ENCODE assay signal across 21 cellular contexts in genomic region chr2:97739020-97739892, GRCh38. TPM values are rescaled to one million over a fixed set of nuclear protein-coding genes. Genes with fewer than 3 reads are reported as not detected.
DNase-seq lines count a peak whose midpoint lies in the region; ATAC-seq, FAIRE-seq and TF ChIP-seq lines count a peak whose summit lies in the region.
"Had no signal": no experiment of that assay in that cellular context is flagged by ENCODE, and none has a peak within 500 bp of the region (broad histone marks: within the 10 kb centered on the region; RNA-seq: fewer than 3 reads in every experiment).

No MANE protein-coding gene starts in this region.

- in situ Hi-C loops in GM12878 (cut with MboI), result loop anchor here (10.0 kb wide), 2 partner anchors 646 to 1674 kb away; no protein-coding TSS in a partner anchor

- no peak overlapping the region for H3K4ac ChIP-seq in neuronal stem cell (ENCODE audit: low read length)

- H3K9ac ChIP-seq in GM12878 (ENCODE audit: control insufficient read depth, insufficient read depth, low read length) (no peak overlapping the region), neuronal stem cell (ENCODE audit: low read depth, low read length, poor library complexity) (no peak overlapping the region)

- no peak overlapping the region for H3K4me3 Mint-ChIP-seq in activated CD4-positive, alpha-beta T cell treated with anti-CD3 and anti-CD28 coated beads, Interleukin-2, amount 10 ng/mL, durations not matched to agents 7 days and 5 days
- no peak overlapping the region for H3K4me3 Mint-ChIP-seq in activated CD4-positive, alpha-beta T cell treated with anti-CD3 and anti-CD28 coated beads for 36 hours
- H3K4me3 Mint-ChIP-seq in CD8-positive, alpha-beta T cell, result no peak overlapping the region
- H3K4me3 Mint-ChIP-seq: T-helper 1 cell treated with Interleukin-12 subunit alpha and Interleukin-12 subunit beta and Interleukin-4 antibody, amounts not matched to agents 30 μg/mL and 1 μg/mL, for 36 hours; WTC11 had no signal

- H2AK5ac ChIP-seq in neuronal stem cell (ENCODE audit: low read depth, low read length), result peak overlapping the region; percentile 86

- H2BK15ac ChIP-seq in neuronal stem cell (ENCODE audit: low read length), result no peak overlapping the region

- H3K27ac Mint-ChIP-seq in activated CD4-positive, alpha-beta T cell treated with anti-CD3 and anti-CD28 coated beads, Interleukin-2, amount 10 ng/mL, durations not matched to agents 7 days and 5 days, result peak overlapping the region; percentile 7
- H3K27ac Mint-ChIP-seq in activated CD4-positive, alpha-beta T cell treated with anti-CD3 and anti-CD28 coated beads for 36 hours, result no peak overlapping the region
- H3K27ac Mint-ChIP-seq in CD8-positive, alpha-beta T cell, result peak overlapping the region; percentile 67
- H3K27ac Mint-ChIP-seq: WTC11 had no signal

- H3K9me3 Mint-ChIP-seq in activated CD4-positive, alpha-beta T cell treated with anti-CD3 and anti-CD28 coated beads, Interleukin-2, amount 10 ng/mL, durations not matched to agents 7 days and 5 days, result no peaks in the 10 kb centered on the region
- no peaks in the 10 kb centered on the region for H3K9me3 Mint-ChIP-seq in activated CD4-positive, alpha-beta T cell treated with anti-CD3 and anti-CD28 coated beads for 36 hours (ENCODE audit: low read depth)
- no peaks in the 10 kb centered on the region for H3K9me3 Mint-ChIP-seq in CD8-positive, alpha-beta T cell
- H3K9me3 Mint-ChIP-seq: T-helper 1 cell treated with Interleukin-12 subunit alpha and Interleukin-12 subunit beta and Interleukin-4 antibody, amounts not matched to agents 30 μg/mL and 1 μg/mL, for 36 hours; WTC11 had no signal

- H3K4me1 ChIP-seq in CD8-positive, alpha-beta T cell (ENCODE audit: insufficient read depth, low read length), result peaks cover 24% of the 10 kb centered on the region
- H3K4me1 ChIP-seq in GM12878 (ENCODE audit: control insufficient read depth, insufficient read depth, low read length), result no peaks in the 10 kb centered on the region
- peaks cover 0 to 1% of the 10 kb centered on the region in 2 donors for H3K4me1 ChIP-seq in neuronal stem cell (ENCODE audit: control insufficient read depth in 2 of 2, insufficient read depth in 1 of 2, low read depth in 1 of 2, low read length in 2 of 2)
- H3K4me1 ChIP-seq in foreskin keratinocyte, result no peaks in the 10 kb centered on the region
- H3K4me1 ChIP-seq: thyroid gland had no signal

- H3K14ac ChIP-seq in neuronal stem cell (ENCODE audit: low read length), result no peak overlapping the region

- peak; percentile 17; the same call in 1 of the 2 replicates for TF ChIP-seq POLR2A in GM12878 (IDR thresholded peaks at IDR 0.05; ENCODE audit: low read depth, low read length)

- WGBS in GM12878 (ENCODE audit: insufficient coverage, insufficient replicate concordance, low lambda C conversion rate, missing lambda C conversion rate), result 38% methylated on average over 23 of the region's 23 CpGs
- no CpG with 5 or more reads among the region's 23 CpGs for WGBS in neuronal stem cell (ENCODE audit: extremely low coverage in 2 of 2, insufficient read length in 2 of 2, insufficient replicate concordance in 1 of 2), 2 donors

- RAD21 ChIA-PET in GM12878 (lab: Charles Lee; ENCODE audit: unreplicated experiment), result interaction anchor here (1.9 to 2.7 kb wide), 2 partner anchors 449 to 645 kb away, joined by 7 to 22 read pairs; no protein-coding TSS in a partner anchor

- ATAC-seq in activated CD4-positive, alpha-beta T cell treated with anti-CD3 and anti-CD28 coated beads for 36 hours, result no peak
- no peak for ATAC-seq in CD8-positive, alpha-beta T cell
- no peak for ATAC-seq in GM12878
- ATAC-seq in foreskin keratinocyte, result no peak
- no peak for ATAC-seq in HG02610 (IDR thresholded peaks at IDR 0.05; ENCODE audit: unreplicated experiment)
- ATAC-seq: left lobe of liver, WTC11 had no signal

- H3K4me1 Mint-ChIP-seq in activated CD4-positive, alpha-beta T cell treated with anti-CD3 and anti-CD28 coated beads, Interleukin-2, amount 10 ng/mL, durations not matched to agents 7 days and 5 days, result peaks cover 48% of the 10 kb centered on the region
- H3K4me1 Mint-ChIP-seq in activated CD4-positive, alpha-beta T cell treated with anti-CD3 and anti-CD28 coated beads for 36 hours, result peaks cover 30% of the 10 kb centered on the region
- H3K4me1 Mint-ChIP-seq in CD8-positive, alpha-beta T cell (ENCODE audit: low read depth), result peaks cover 49% of the 10 kb centered on the region

- no peaks in the 10 kb centered on the region for H3K79me2 ChIP-seq in GM12878 (ENCODE audit: control insufficient read depth, insufficient read depth, low read length)

- H2BK12ac ChIP-seq in neuronal stem cell (ENCODE audit: low read length), result no peak overlapping the region

- H4K20me1 ChIP-seq in GM12878 (ENCODE audit: control insufficient read depth, insufficient read depth), result no peaks in the 10 kb centered on the region

- TF ChIP-seq EP300 in GM12878 (IDR thresholded peaks at IDR 0.05; ENCODE audit: borderline replicate concordance in 1 of 2, control insufficient read depth in 1 of 2, low read depth in 2 of 2, low read length in 2 of 2), result no peak

- H3K36me3 Mint-ChIP-seq in activated CD4-positive, alpha-beta T cell treated with anti-CD3 and anti-CD28 coated beads, Interleukin-2, amount 10 ng/mL, durations not matched to agents 7 days and 5 days (ENCODE audit: low read depth), result peaks cover 74% of the 10 kb centered on the region
- peaks cover 52% of the 10 kb centered on the region for H3K36me3 Mint-ChIP-seq in activated CD4-positive, alpha-beta T cell treated with anti-CD3 and anti-CD28 coated beads for 36 hours (ENCODE audit: low read depth)
- peaks cover 72% of the 10 kb centered on the region for H3K36me3 Mint-ChIP-seq in CD8-positive, alpha-beta T cell
- H3K36me3 Mint-ChIP-seq: WTC11 had no signal

- no peak for TF ChIP-seq CTCF in CD8-positive, alpha-beta T cell (IDR thresholded peaks at IDR 0.05)
- TF ChIP-seq CTCF in GM12878 (IDR thresholded peaks at IDR 0.05 in 2 of 3, conservative IDR thresholded peaks at IDR 0.05 in 1 of 3; ENCODE audit: control insufficient read depth in 2 of 3, extremely low read depth in 1 of 3, insufficient read depth in 1 of 3, low read depth in 3 of 3, low read length in 3 of 3) (no peak), foreskin keratinocyte (conservative IDR thresholded peaks at IDR 0.05) (no peak)

- no peaks in the 10 kb centered on the region for H3K9me3 ChIP-seq in CD8-positive, alpha-beta T cell (ENCODE audit: low read length)
- no peaks in the 10 kb centered on the region for H3K9me3 ChIP-seq in GM12878 (replicated peaks; ENCODE audit: control insufficient read depth, insufficient read depth, low read length)
- H3K9me3 ChIP-seq in neuronal stem cell (replicated peaks in 1 of 2; ENCODE audit: control insufficient read depth in 2 of 2, insufficient read depth in 1 of 2, low read depth in 1 of 2, low read length in 2 of 2), result peaks cover 0 to 2% of the 10 kb centered on the region in 2 donors
- H3K9me3 ChIP-seq: thyroid gland had no signal

- SMC1A ChIA-PET in GM12878 (lab: Charles Lee; ENCODE audit: uncharacterized antibody, unreplicated experiment), result interaction anchor here (1.7 to 2.8 kb wide), 6 partner anchors 12 to 645 kb away, joined by 5 to 17 read pairs (median 7); no protein-coding TSS in a partner anchor

- no peak for DNase-seq in activated CD4-positive, alpha-beta T cell treated with anti-CD3 and anti-CD28 coated beads, Interleukin-2, amount 10 ng/mL, durations not matched to agents 7 days and 5 days
- no peak for DNase-seq in activated CD4-positive, alpha-beta T cell treated with anti-CD3 and anti-CD28 coated beads for 36 hours
- no peak for DNase-seq in CD8-positive, alpha-beta T cell
- DNase-seq in GM12878 (ENCODE audit: low read depth, low spot score) (no peak), neuronal stem cell (ENCODE audit: low spot score) (no peak), foreskin keratinocyte (no peak), cerebellar cortex (ENCODE audit: low spot score) (no peak)
- DNase-seq: 8988T; activated effector memory CD4-positive, alpha-beta T cell treated with Interleukin-2 at 50 U/mL for 16 hours; Calu3; effector CD4-positive, alpha-beta T cell; NCI-H524 treated with DMSO at 0.1 percent for 48 hours; occipital lobe; SHP77 treated with DMSO at 0.1 percent for 48 hours; stimulated activated CD4-positive, alpha-beta T cell treated with anti-CD3 and anti-CD28 coated beads, Interleukin-15, amount 100 ng/mL, for 24 hours; thyroid gland had no signal

- no peak overlapping the region for H3K4me3 ChIP-seq in CD8-positive, alpha-beta T cell (ENCODE audit: low read depth, low read length)
- H3K4me3 ChIP-seq in GM12878, result no peak overlapping the region
- no peak overlapping the region for H3K4me3 ChIP-seq in neuronal stem cell (ENCODE audit: low read length in 2 of 2)
- H3K4me3 ChIP-seq: thyroid gland had no signal

- H3K18ac ChIP-seq in neuronal stem cell (ENCODE audit: low read length), result peak overlapping the region; percentile 40

- no peak overlapping the region for H3K4me2 ChIP-seq in GM12878 (ENCODE audit: control insufficient read depth, insufficient read depth)
- no peak overlapping the region for H3K4me2 ChIP-seq in neuronal stem cell (ENCODE audit: insufficient read depth, low read length, poor library complexity, severe bottlenecking)

- POLR2A ChIA-PET in activated CD4-positive, alpha-beta T cell treated with anti-CD3 and anti-CD28 coated beads, Interleukin-2, amount 10 ng/mL, durations not matched to agents 7 days and 5 days (lab: Charles Lee), result interaction anchor here (0.7 kb wide), 1 partner anchor 26 kb away, joined by 3 read pairs; the partner anchor contains the start of gene ZAP70
- POLR2A ChIA-PET in activated CD4-positive, alpha-beta T cell treated with anti-CD3 and anti-CD28 coated beads for 36 hours (lab: Charles Lee), result interaction anchor here (1.6 kb wide), 1 partner anchor 11 kb away, joined by 3 read pairs; no protein-coding TSS in a partner anchor
- POLR2A ChIA-PET in CD8-positive, alpha-beta T cell (lab: Charles Lee), result interaction anchor here (1.8 to 2.7 kb wide), 2 partner anchors 13 to 26 kb away, joined by 8 read pairs; partner anchors contain the start of gene ZAP70
- POLR2A ChIA-PET in GM12878 (lab: Charles Lee), result no interaction called here

- H3K27me3 Mint-ChIP-seq in activated CD4-positive, alpha-beta T cell treated with anti-CD3 and anti-CD28 coated beads, Interleukin-2, amount 10 ng/mL, durations not matched to agents 7 days and 5 days, result no peaks in the 10 kb centered on the region
- no peaks in the 10 kb centered on the region for H3K27me3 Mint-ChIP-seq in activated CD4-positive, alpha-beta T cell treated with anti-CD3 and anti-CD28 coated beads for 36 hours
- H3K27me3 Mint-ChIP-seq in CD8-positive, alpha-beta T cell (ENCODE audit: low read depth), result no peaks in the 10 kb centered on the region

- peak overlapping the region; percentile 29 for H3K23ac ChIP-seq in neuronal stem cell (ENCODE audit: low read depth, low read length, poor library complexity)

- H3K27ac ChIP-seq in CD8-positive, alpha-beta T cell (ENCODE audit: low read depth, low read length), result no peak overlapping the region
- H3K27ac ChIP-seq in GM12878 (ENCODE audit: control insufficient read depth, insufficient read depth) (no peak overlapping the region), neuronal stem cell (replicated peaks; ENCODE audit: low read length) (no peak overlapping the region), foreskin keratinocyte (no peak overlapping the region)
- H3K27ac ChIP-seq: thyroid gland had no signal

- peaks cover 40% of the 10 kb centered on the region for H3K36me3 ChIP-seq in CD8-positive, alpha-beta T cell (ENCODE audit: insufficient read depth, low read length)
- H3K36me3 ChIP-seq in GM12878 (ENCODE audit: control insufficient read depth in 2 of 2, insufficient read depth in 2 of 2, low read length in 1 of 2) (no peaks in the 10 kb centered on the region), neuronal stem cell (replicated peaks in 1 of 2; ENCODE audit: control insufficient read depth in 2 of 2, insufficient read depth in 2 of 2, low read length in 2 of 2) (peaks cover 0 to 5% of the 10 kb centered on the region in 2 donors)
- H3K36me3 ChIP-seq: thyroid gland had no signal

- no peak overlapping the region for H4K8ac ChIP-seq in neuronal stem cell (ENCODE audit: low read depth, low read length)

- CTCF ChIA-PET in activated CD4-positive, alpha-beta T cell treated with anti-CD3 and anti-CD28 coated beads, Interleukin-2, amount 10 ng/mL, durations not matched to agents 7 days and 5 days (lab: Charles Lee), result interaction anchor here (0.7 to 4.1 kb wide), 9 partner anchors 9 to 75 kb away, joined by 3 to 29 read pairs (median 6); partner anchors contain the start of gene ACTR1B
- CTCF ChIA-PET in activated CD4-positive, alpha-beta T cell treated with anti-CD3 and anti-CD28 coated beads for 36 hours (lab: Charles Lee), result interaction anchor here (0.8 to 4.8 kb wide), 16 partner anchors 9 to 646 kb away, joined by 3 to 36 read pairs (median 7); no protein-coding TSS in a partner anchor
- CTCF ChIA-PET in CD8-positive, alpha-beta T cell (lab: Charles Lee), result interaction anchor here (1.3 to 10.0 kb wide), 7 partner anchors 9 to 41 kb away, joined by 6 to 181 read pairs (median 14); partner anchors contain the start of gene ZAP70
- CTCF ChIA-PET in GM12878 (lab: Yijun Ruan, JAX), result interaction anchor here (0.6 to 4.7 kb wide), 22 partner anchors 9 to 879 kb away, joined by 3 to 39 read pairs (median 4); partner anchors contain the start of gene ZAP70

- H3K27me3 ChIP-seq in CD8-positive, alpha-beta T cell (ENCODE audit: insufficient read depth, low read length), result no peaks in the 10 kb centered on the region
- H3K27me3 ChIP-seq in GM12878 (replicated peaks in 1 of 2; ENCODE audit: control insufficient read depth in 2 of 2, insufficient read depth in 2 of 2, low read length in 1 of 2) (no peaks in the 10 kb centered on the region), neuronal stem cell (ENCODE audit: control insufficient read depth in 3 of 3, insufficient read depth in 3 of 3, low read depth in 1 of 3, low read length in 3 of 3) (no peaks in the 10 kb centered on the region), foreskin keratinocyte (no peaks in the 10 kb centered on the region)
- H3K27me3 ChIP-seq: thyroid gland had no signal

- H2AFZ ChIP-seq in GM12878 (ENCODE audit: control insufficient read depth, low read depth, low read length) (no peak overlapping the region), neuronal stem cell (ENCODE audit: low read length) (no peak overlapping the region)

- H2BK120ac ChIP-seq in neuronal stem cell (ENCODE audit: low read depth, low read length), result peak overlapping the region; percentile 19

- H3K79me1 ChIP-seq in neuronal stem cell (ENCODE audit: low read depth, low read length), result peaks cover under 1% of the 10 kb centered on the region

- intact Hi-C loops in activated CD4-positive, alpha-beta T cell treated with anti-CD3 and anti-CD28 coated beads for 36 hours (cut with DNase I, micrococcal nuclease), result no loop called here
- intact Hi-C loops in CD8-positive, alpha-beta T cell (cut with DNase I, micrococcal nuclease), result no loop called here
- intact Hi-C loops in GM12878 (cut with micrococcal nuclease; ENCODE audit: unreplicated experiment), result no loop called here

- H2BK5ac ChIP-seq in neuronal stem cell (ENCODE audit: low read length), result no peak overlapping the region

- H4K91ac ChIP-seq in neuronal stem cell (ENCODE audit: low read depth, low read length, poor library complexity), result no peak overlapping the region

- no peak for FAIRE-seq in GM12878 (lab: Jason Lieb, UNC)

- no TSS peak for BruUV-seq in GM12878 (replicated peaks; lab: Mats Ljungman, UMichigan)

- TF ChIP-seq RAD21 in GM12878 (IDR thresholded peaks at IDR 0.05; ENCODE audit: insufficient read depth, low read depth, low read length), result no peak

RNA-seq across cellular contexts. Expression of gene ZAP70, which starts 25.9 kb away (rescaled TPM):
- 100 to 1,000 TPM; 302 to 337 TPM for total RNA-seq in activated CD4-positive, alpha-beta T cell treated with anti-CD3 and anti-CD28 coated beads, Interleukin-2, amount 10 ng/mL, durations not matched to agents 7 days and 5 days
- 100 to 1,000 TPM; 153 to 156 TPM for total RNA-seq in activated CD4-positive, alpha-beta T cell treated with anti-CD3 and anti-CD28 coated beads for 36 hours
- total RNA-seq in CD8-positive, alpha-beta T cell, result 100 to 1,000 TPM; 487 to 512 TPM
- total RNA-seq in GM12878 (2013; cell fraction: nucleolus; rRNA removed), result 0.90 and 2.2 TPM in 2 replicates
- total RNA-seq in GM12878 (2014; rRNA removed) (1.9 and 2.1 TPM in 2 replicates), GM12878 (2014; rRNA removed; fragmentation: Illumina TruSeq; extraction: Trizol) (0.89 and 0.97 TPM in 2 replicates), GM12878 (2021) (2.5 and 2.9 TPM in 2 replicates), foreskin keratinocyte (not detected in 2 replicates)
- polyA plus RNA-seq in GM12878 (2011; ENCODE audit: low read depth), result 0.80 TPM
- polyA plus RNA-seq in GM12878 (2011; rRNA removed) (0.18 TPM in 1 of 2 replicates, not detected in the other), GM12878 (2014; fragmentation: Illumina TruSeq; extraction: Trizol) (0.37 and 0.46 TPM in 2 replicates), GM12878 (2014; fragmentation: Nextera tagmentation; extraction: Ambion mirVana) (under 1 TPM in 1 of 2 experiments, not detected in 1; 0.20 TPM), GM12878 (2014; rRNA removed) (2.4 and 2.9 TPM in 2 replicates), GM12878 (2016; fragmentation: Nextera tagmentation; extraction: Ambion mirVana) (1 to 10 TPM; 1.2 to 2.3 TPM), foreskin keratinocyte (0.01 TPM in 1 of 2 replicates, not detected in the other)
- polyA plus RNA-seq in GM12878 (2011; cell fraction: cytosol; rRNA removed), result 0.09 and 0.15 TPM in 2 replicates
- 1.3 TPM in 2 replicates for polyA plus RNA-seq in GM12878 (2011; cell fraction: nucleus; rRNA removed)
- polyA plus RNA-seq in GM12878 (2012), result 0.81 and 1.4 TPM in 2 replicates
- polyA minus RNA-seq in GM12878 (2011; rRNA and poly(A)+ RNA removed), result not detected in 2 replicates
- polyA minus RNA-seq in GM12878 (2011; cell fraction: cytosol; rRNA and poly(A)+ RNA removed), result not detected in 2 replicates
- polyA minus RNA-seq in GM12878 (2011; cell fraction: nucleus; rRNA and poly(A)+ RNA removed), result not detected in 2 replicates
- 0.08 TPM for polyA plus RNA-seq in neuronal stem cell (2013, experiment 1 of 2)
- polyA plus RNA-seq in neuronal stem cell (2013, experiment 2 of 2), result 0.06 TPM
- total RNA-seq: Calu3, H4 had no signal

Comparison
In these comparisons a context has a peak if more than half of its experiments do, and no peak if none do; other contexts are left out.
1. RNA of gene ZAP70, which starts 25.9 kb away (total RNA-seq): 487 to 512 TPM in CD8-positive, alpha-beta T cell, 302 to 337 TPM in activated CD4-positive, alpha-beta T cell treated with anti-CD3 and anti-CD28 coated beads, Interleukin-2, amount 10 ng/mL, durations not matched to agents 7 days and 5 days and 153 to 156 TPM in activated CD4-positive, alpha-beta T cell treated with anti-CD3 and anti-CD28 coated beads for 36 hours; 0.89 to 2.9 TPM in GM12878 and not detected in foreskin keratinocyte; every median in the first group is over 10 times any median in the second.